16 cellular contexts compared by ENCODE assay signal in genomic region chr11:119796363-119797060, GRCh38.
"Had no signal": no experiment of that assay in that cellular context is flagged by ENCODE, and none has a peak within 500 bp of the region (broad histone marks: within the 10 kb centered on the region; RNA-seq: fewer than 3 reads in every experiment).

No MANE protein-coding gene starts in this region.

- DNase-seq: activated CD4-positive, alpha-beta memory T cell treated with anti-CD3 and anti-CD28 coated beads, Interleukin-2, amount 10 ng/mL, durations not matched to agents 7 days and 5 days; activated CD4-positive, alpha-beta T cell treated with anti-CD3 and anti-CD28 coated beads for 36 hours; cortex of kidney; effector memory CD4-positive, alpha-beta T cell; gastrocnemius medialis; immature natural killer cell; left colon; mammary epithelial cell; SK-N-SH; T-helper 1 cell had no signal

- H3K4me3 Mint-ChIP-seq: activated CD4-positive, alpha-beta memory T cell treated with anti-CD3 and anti-CD28 coated beads, Interleukin-2, amount 10 ng/mL, durations not matched to agents 7 days and 5 days; activated CD4-positive, alpha-beta T cell treated with anti-CD3 and anti-CD28 coated beads for 36 hours; immature natural killer cell; natural killer cell treated with Interleukin-12 subunit alpha and Interleukin-12 subunit beta and Interleukin-15 and Interleukin-18, amount 100 ng/mL, for 72 hours had no signal

- H3K4me3 ChIP-seq: gastrocnemius medialis, hepatocyte, skin epidermis had no signal

- H3K36me3 Mint-ChIP-seq: immature natural killer cell; natural killer cell treated with Interleukin-12 subunit alpha and Interleukin-12 subunit beta and Interleukin-15 and Interleukin-18, amount 100 ng/mL, for 72 hours had no signal

- H3K27ac ChIP-seq: epithelial cell of prostate, gastrocnemius medialis, hepatocyte, parathyroid adenoma, skin epidermis, VCaP had no signal

- H3K4me1 ChIP-seq: gastrocnemius medialis, parathyroid adenoma had no signal

- H3K9me3 Mint-ChIP-seq: activated CD4-positive, alpha-beta memory T cell treated with anti-CD3 and anti-CD28 coated beads, Interleukin-2, amount 10 ng/mL, durations not matched to agents 7 days and 5 days; immature natural killer cell; natural killer cell treated with Interleukin-12 subunit alpha and Interleukin-12 subunit beta and Interleukin-15 and Interleukin-18, amount 100 ng/mL, for 72 hours had no signal

- H3K27ac Mint-ChIP-seq: activated CD4-positive, alpha-beta memory T cell treated with anti-CD3 and anti-CD28 coated beads, Interleukin-2, amount 10 ng/mL, durations not matched to agents 7 days and 5 days; activated CD4-positive, alpha-beta T cell treated with anti-CD3 and anti-CD28 coated beads for 36 hours; immature natural killer cell; natural killer cell treated with Interleukin-12 subunit alpha and Interleukin-12 subunit beta and Interleukin-15 and Interleukin-18, amount 100 ng/mL, for 72 hours had no signal

- H3K27me3 ChIP-seq: hepatocyte had no signal

- H3K9me3 ChIP-seq: gastrocnemius medialis, SK-N-SH had no signal

- ATAC-seq: activated CD4-positive, alpha-beta T cell treated with anti-CD3 and anti-CD28 coated beads for 36 hours; gastrocnemius medialis; left colon had no signal

- H3K36me3 ChIP-seq: gastrocnemius medialis had no signal

- H3K4me1 Mint-ChIP-seq: activated CD4-positive, alpha-beta memory T cell treated with anti-CD3 and anti-CD28 coated beads, Interleukin-2, amount 10 ng/mL, durations not matched to agents 7 days and 5 days; activated CD4-positive, alpha-beta T cell treated with anti-CD3 and anti-CD28 coated beads for 36 hours; immature natural killer cell had no signal
